Comparison of ENCODE assay signal across 15 cellular contexts in the genomic region with DNA sequence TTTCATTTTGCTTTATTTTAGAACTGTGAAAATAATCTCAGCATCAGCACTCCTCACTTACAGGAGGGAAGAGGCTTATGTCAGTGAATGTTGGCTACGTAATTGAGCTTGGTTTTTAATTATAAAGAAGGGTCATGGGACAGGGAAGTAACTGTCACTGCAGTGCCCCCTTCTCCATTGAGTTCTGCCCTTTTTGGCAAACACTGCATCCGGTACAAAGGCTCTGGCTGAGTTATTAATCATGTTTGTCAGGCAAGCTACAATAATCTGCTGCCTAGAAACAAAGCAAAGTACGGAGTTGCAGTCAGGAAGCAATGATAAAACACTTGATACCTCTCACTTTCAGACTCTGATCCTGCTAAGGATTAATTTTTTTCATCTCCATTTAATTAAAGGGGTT.
"Had no signal": no experiment of that assay in that cellular context is flagged by ENCODE, and none has a peak within 500 bp of the region (broad histone marks: within the 10 kb centered on the region; RNA-seq: fewer than 3 reads in every experiment).

No MANE protein-coding gene starts in this region.

- H3K27me3 Mint-ChIP-seq: activated CD8-positive, alpha-beta memory T cell treated with anti-CD3 and anti-CD28 coated beads, Interleukin-2, amount 10 ng/mL, durations not matched to agents 7 days and 5 days; activated naive CD4-positive, alpha-beta T cell treated with anti-CD3 and anti-CD28 coated beads, Interleukin-2, amount 10 ng/mL, durations not matched to agents 7 days and 5 days had no signal

- H3K27ac Mint-ChIP-seq: activated CD8-positive, alpha-beta memory T cell treated with anti-CD3 and anti-CD28 coated beads, Interleukin-2, amount 10 ng/mL, durations not matched to agents 7 days and 5 days; activated naive CD4-positive, alpha-beta T cell treated with anti-CD3 and anti-CD28 coated beads, Interleukin-2, amount 10 ng/mL, durations not matched to agents 7 days and 5 days; naive thymus-derived CD4-positive, alpha-beta T cell had no signal

- H3K9me3 Mint-ChIP-seq: activated naive CD4-positive, alpha-beta T cell treated with anti-CD3 and anti-CD28 coated beads, Interleukin-2, amount 10 ng/mL, durations not matched to agents 7 days and 5 days had no signal

- H3K4me3 ChIP-seq: lung, ovary, tibial nerve had no signal

- H3K4me1 Mint-ChIP-seq: activated CD8-positive, alpha-beta memory T cell treated with anti-CD3 and anti-CD28 coated beads, Interleukin-2, amount 10 ng/mL, durations not matched to agents 7 days and 5 days; activated naive CD4-positive, alpha-beta T cell treated with anti-CD3 and anti-CD28 coated beads, Interleukin-2, amount 10 ng/mL, durations not matched to agents 7 days and 5 days; naive thymus-derived CD4-positive, alpha-beta T cell had no signal

- H3K27ac ChIP-seq: ovary, tibial nerve had no signal

- H3K27me3 ChIP-seq: ovary, tibial nerve had no signal

- DNase-seq: activated CD4-positive, alpha-beta T cell treated with anti-CD3 and anti-CD28 coated beads for 1 hour; activated CD4-positive, alpha-beta T cell treated with anti-CD3 and anti-CD28 coated beads, Interleukin-2, amount 50 U/mL, for 48 hours; activated CD8-positive, alpha-beta memory T cell treated with anti-CD3 and anti-CD28 coated beads, Interleukin-2, amount 10 ng/mL, durations not matched to agents 7 days and 5 days; activated naive CD4-positive, alpha-beta T cell treated with anti-CD3 and anti-CD28 coated beads, Interleukin-2, amount 10 ng/mL, durations not matched to agents 7 days and 5 days; activated T-cell treated with anti-CD3 and anti-CD28 coated beads, Interleukin-2, amount 50 U/mL, for 1 hour; caudate nucleus; head of caudate nucleus; naive thymus-derived CD4-positive, alpha-beta T cell; ovary; stimulated activated CD4-positive, alpha-beta T cell treated with anti-CD3 and anti-CD28 coated beads, Interleukin-15, amount 100 ng/mL, for 24 hours; stimulated activated CD4-positive, alpha-beta T cell treated with anti-CD3 and anti-CD28 coated beads, Interleukin-4, amount 100 ng/mL, for 1 hour; stimulated activated naive CD4-positive, alpha-beta T cell; T-helper 9 cell had no signal

- H3K36me3 ChIP-seq: ovary, tibial nerve had no signal

- H3K9me3 ChIP-seq: ovary, tibial nerve had no signal

- ATAC-seq: activated CD8-positive, alpha-beta memory T cell treated with anti-CD3 and anti-CD28 coated beads, Interleukin-2, amount 10 ng/mL, durations not matched to agents 7 days and 5 days; naive thymus-derived CD4-positive, alpha-beta T cell had no signal

- H3K4me1 ChIP-seq: tibial nerve had no signal

- H3K4me3 Mint-ChIP-seq: activated CD8-positive, alpha-beta memory T cell treated with anti-CD3 and anti-CD28 coated beads, Interleukin-2, amount 10 ng/mL, durations not matched to agents 7 days and 5 days; activated naive CD4-positive, alpha-beta T cell treated with anti-CD3 and anti-CD28 coated beads, Interleukin-2, amount 10 ng/mL, durations not matched to agents 7 days and 5 days; naive thymus-derived CD4-positive, alpha-beta T cell had no signal

- H3K36me3 Mint-ChIP-seq: activated CD8-positive, alpha-beta memory T cell treated with anti-CD3 and anti-CD28 coated beads, Interleukin-2, amount 10 ng/mL, durations not matched to agents 7 days and 5 days; activated naive CD4-positive, alpha-beta T cell treated with anti-CD3 and anti-CD28 coated beads, Interleukin-2, amount 10 ng/mL, durations not matched to agents 7 days and 5 days; naive thymus-derived CD4-positive, alpha-beta T cell had no signal
